Comparison of ENCODE assay signal across 10 cellular contexts in the genomic region with DNA sequence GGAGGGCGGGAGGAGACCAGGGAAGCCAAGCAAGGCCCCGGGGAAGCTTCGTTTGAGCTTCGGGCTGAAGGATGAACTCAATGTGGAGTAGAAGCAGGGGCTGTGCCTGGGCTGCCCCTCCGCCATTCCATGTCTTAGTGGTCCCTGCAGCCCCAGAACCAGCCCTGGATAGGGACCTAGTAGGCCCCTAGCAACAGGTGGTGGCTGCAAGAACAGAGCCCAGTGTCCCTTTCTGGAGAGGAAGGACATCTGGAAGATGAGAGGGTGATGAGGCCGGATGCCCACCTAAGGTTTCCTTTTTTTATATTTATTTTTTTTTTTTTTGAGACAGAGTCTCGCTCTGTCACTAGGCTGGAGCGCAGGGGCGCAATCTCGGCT. TPM values are rescaled to one million over a fixed set of nuclear protein-coding genes. Genes with fewer than 3 reads are reported as not detected.
DNase-seq lines count a peak whose midpoint lies in the region; ATAC-seq, FAIRE-seq and TF ChIP-seq lines count a peak whose summit lies in the region.
"Had no signal": no experiment of that assay in that cellular context is flagged by ENCODE, and none has a peak within 500 bp of the region (broad histone marks: within the 10 kb centered on the region; RNA-seq: fewer than 3 reads in every experiment).

No MANE protein-coding gene starts in this region.

- TF ChIP-seq CTCF in K562 (IDR thresholded peaks at IDR 0.05 in 2 of 3, conservative IDR thresholded peaks at IDR 0.05 in 1 of 3; ENCODE audit: insufficient read depth in 2 of 3, low read depth in 1 of 3, low read length in 3 of 3) = no peak

- BruUV-seq in K562 (replicated peaks; lab: Mats Ljungman, UMichigan) = no TSS peak

- no peak overlapping the region for H3K27ac ChIP-seq in HUES6 (ENCODE audit: low read depth, low read length)
- no peak overlapping the region for H3K27ac ChIP-seq in K562 (ENCODE audit: extremely low read depth, low read depth, low read length)
- H3K27ac ChIP-seq in mesendoderm (ENCODE audit: low read depth, low read length) = no peak overlapping the region
- peak overlapping the region; percentile 94 for H3K27ac ChIP-seq in stomach smooth muscle (ENCODE audit: low read length)

- intact Hi-C loops in K562 (cut with micrococcal nuclease) = loop anchor here (5.0 kb wide), 1 partner anchor 84 kb away; no protein-coding TSS in a partner anchor

- FAIRE-seq in K562 (lab: Jason Lieb, UNC) = no peak
- FAIRE-seq: G401.6 had no signal

- TF ChIP-seq RAD21 in K562 (CRISPR knock-in tag; conservative IDR thresholded peaks at IDR 0.05 in 1 of 2, IDR thresholded peaks at IDR 0.05 in 1 of 2) = no peak

- H3K23ac ChIP-seq in mesendoderm (ENCODE audit: low read length) = no peak overlapping the region

- H3K27me3 ChIP-seq in HUES6 (ENCODE audit: control insufficient read depth, insufficient read depth, low read length) (no peaks in the 10 kb centered on the region), K562 (ENCODE audit: control insufficient read depth in 2 of 2, insufficient read depth in 2 of 2, low read length in 2 of 2) (no peaks in the 10 kb centered on the region), mesendoderm (ENCODE audit: insufficient read depth, low read length, poor library complexity) (no peaks in the 10 kb centered on the region), stomach smooth muscle (ENCODE audit: control insufficient read depth in 1 of 2, insufficient read depth in 2 of 2, low read length in 2 of 2) (no peaks in the 10 kb centered on the region)

- H2BK120ac ChIP-seq in mesendoderm (ENCODE audit: low read depth, low read length) = no peak overlapping the region

- H3K79me2 ChIP-seq in K562 (ENCODE audit: control insufficient read depth, insufficient read depth, low read length) = no peaks in the 10 kb centered on the region; the same call in 2 of the 3 replicates
- H3K79me2 ChIP-seq in mesendoderm (ENCODE audit: control insufficient read depth, insufficient read depth, low read length) = no peaks in the 10 kb centered on the region

- no peak for DNase-seq in K562 (ENCODE audit: extremely low read depth in 1 of 4, low spot score in 3 of 4)
- no peak for DNase-seq in mesendoderm
- no peak for DNase-seq in ACHN
- no peak for DNase-seq in NCI-H128 (lab: John Stamatoyannopoulos, UW; ENCODE audit: unreplicated experiment)
- DNase-seq: activated CD4-positive, CD25-positive, alpha-beta regulatory T cell treated with anti-CD3 and anti-CD28 coated beads, Interleukin-2, amount 50 U/mL, for 72 hours; RPMI8226 had no signal

- POLR2A ChIA-PET in K562 (lab: Yijun Ruan, JAX) = interaction anchor here (0.9 to 1.5 kb wide), 2 partner anchors 17 to 28 kb away, joined by 4 to 5 read pairs; partner anchors contain the start of gene ECE1

- 90% methylated on average over 9 of the region's 10 CpGs for WGBS in K562 (ENCODE audit: insufficient coverage, low coverage, missing lambda C conversion rate)
- no CpG with 5 or more reads among the region's 10 CpGs for WGBS in mesendoderm (ENCODE audit: extremely low coverage, insufficient coverage, low lambda C conversion rate)

- no peak overlapping the region for H3K4ac ChIP-seq in mesendoderm (ENCODE audit: low read depth, low read length)

- no peak overlapping the region; the same call in 1 of the 2 replicates for H3K4me2 ChIP-seq in K562 (ENCODE audit: insufficient read depth, low read length)
- H3K4me2 ChIP-seq in mesendoderm (ENCODE audit: low read length) = no peak overlapping the region

- H3K4me1 ChIP-seq in HUES6 (ENCODE audit: control insufficient read depth, insufficient read depth, low read length) (peaks cover 24% of the 10 kb centered on the region), K562 (replicated peaks in 1 of 2; ENCODE audit: control insufficient read depth in 2 of 2, insufficient read depth in 2 of 2, low read length in 2 of 2) (peaks cover 33 to 45% of the 10 kb centered on the region in 2 experiments), mesendoderm (ENCODE audit: control insufficient read depth, low read depth, low read length) (peaks cover 10% of the 10 kb centered on the region), stomach smooth muscle (ENCODE audit: control insufficient read depth, insufficient read depth, low read length) (peaks cover 39% of the 10 kb centered on the region)

- H3K9me1 ChIP-seq in K562 (ENCODE audit: control insufficient read depth, insufficient read depth, low read length) = peaks cover 3% of the 10 kb centered on the region

- no peak overlapping the region for H2AFZ ChIP-seq in K562 (ENCODE audit: low read depth, low read length)

- no peak overlapping the region for H2BK5ac ChIP-seq in mesendoderm (ENCODE audit: low read length)

- no peak for ATAC-seq in K562
- no peak for ATAC-seq in HG03039 (IDR thresholded peaks at IDR 0.05; ENCODE audit: unreplicated experiment)

- H2AK5ac ChIP-seq in mesendoderm (ENCODE audit: low read length) = no peak overlapping the region

- H2BK15ac ChIP-seq in mesendoderm (replicated peaks; ENCODE audit: low read depth) = no peak overlapping the region

- H3K36me3 ChIP-seq in HUES6 (ENCODE audit: control insufficient read depth, insufficient read depth, low read length) (peaks cover 16% of the 10 kb centered on the region; the same call in 1 of the 2 replicates), K562 (ENCODE audit: control insufficient read depth, insufficient read depth, low read length) (peaks cover 3% of the 10 kb centered on the region; the same call in 1 of the 3 replicates), mesendoderm (ENCODE audit: control insufficient read depth, insufficient read depth, low read length) (peaks cover 2% of the 10 kb centered on the region), stomach smooth muscle (ENCODE audit: control insufficient read depth in 2 of 2, insufficient read depth in 2 of 2, low read length in 2 of 2) (peaks cover 5 to 38% of the 10 kb centered on the region in 2 donors)

- no peak overlapping the region for H4K8ac ChIP-seq in mesendoderm (ENCODE audit: low read depth, low read length)

- H4K20me1 ChIP-seq in K562 (replicated peaks; ENCODE audit: control insufficient read depth, insufficient read depth, low read length) = no peaks in the 10 kb centered on the region

- in situ Hi-C loops in K562 (cut with MboI) = no loop called here
- in situ Hi-C loops in ACHN (cut with HindIII; ENCODE audit: low pct_ligation_motif_present, low pct_unique_long_range_greater_than_20kb, low sequenced_read_pairs) = no loop called here

- no peaks in the 10 kb centered on the region for H3K9me3 ChIP-seq in HUES6 (ENCODE audit: control insufficient read depth, insufficient read depth, low read depth, low read length)
- H3K9me3 ChIP-seq in K562 (replicated peaks; ENCODE audit: control insufficient read depth, insufficient read depth, low read depth, low read length) = no peaks in the 10 kb centered on the region; the same call in 1 of the 2 replicates
- H3K9me3 ChIP-seq in stomach smooth muscle (ENCODE audit: control insufficient read depth in 2 of 2, low read length in 2 of 2) = no peaks in the 10 kb centered on the region

- H4K5ac ChIP-seq in mesendoderm (ENCODE audit: low read length) = no peak overlapping the region

- no peak for TF ChIP-seq EP300 in K562 (IDR thresholded peaks at IDR 0.05; ENCODE audit: low read length)

- CTCF ChIA-PET in K562 (lab: Yijun Ruan, JAX; ENCODE audit: low intra/inter-chr PET ratio) = no interaction called here

- H3K9ac ChIP-seq in HUES6 (ENCODE audit: low read length) = peak overlapping the region; percentile 5
- H3K9ac ChIP-seq in K562 (ENCODE audit: insufficient read depth in 1 of 2, low read depth in 2 of 2, low read length in 2 of 2) = peak overlapping the region; percentile 32 to 77; a peak in 2 of 4 replicates
- H3K9ac ChIP-seq in mesendoderm (ENCODE audit: low read length) = no peak overlapping the region
- H3K9ac ChIP-seq in stomach smooth muscle (ENCODE audit: low read length in 2 of 2) = peak overlapping the region; percentile 5 to 34

- no peak for TF ChIP-seq POLR2A in K562 (conservative IDR thresholded peaks at IDR 0.05)

- H3K4me3 ChIP-seq in HUES6 (ENCODE audit: low read depth, low read length) (no peak overlapping the region), K562 (no peak overlapping the region), mesendoderm (ENCODE audit: low read length) (no peak overlapping the region), stomach smooth muscle (ENCODE audit: low read length in 2 of 2) (peak overlapping the region in 1 of 2 donors; percentile 52)

- no peaks in the 10 kb centered on the region for H3K79me1 ChIP-seq in mesendoderm (ENCODE audit: low read length)

- peak overlapping the region; percentile 9 for H3K56ac ChIP-seq in mesendoderm (ENCODE audit: low read length)

- no peak overlapping the region for H3K18ac ChIP-seq in mesendoderm (ENCODE audit: low read length)

TF ChIP-seq in K562, 482 proteins besides CTCF, POLR2A, EP300 and RAD21 (continues in another document):
- no peak for TF ChIP-seq RFX5 (IDR thresholded peaks at IDR 0.05; ENCODE audit: low read depth, low read length)
- TF ChIP-seq ZNF778 (CRISPR knock-in tag; IDR thresholded peaks at IDR 0.05) = no peak
- no peak for TF ChIP-seq ELF1 (tag; IDR thresholded peaks at IDR 0.05)

RNA-seq across cellular contexts. Expression of gene ECE1, which starts 27.2 kb away (rescaled TPM):
- total RNA-seq in K562 (2011; cell fraction: chromatin; rRNA removed; ENCODE audit: low replicate concordance) = 46.9 and 72.4 TPM in 2 replicates
- total RNA-seq in K562 (2011; cell fraction: nucleolus; rRNA removed) = 41.5 and 47.5 TPM in 2 replicates
- total RNA-seq in K562 (2011; cell fraction: nucleoplasm; rRNA removed) = 38.9 and 42.0 TPM in 2 replicates
- total RNA-seq in K562 (2014; rRNA removed) = 18.8 and 21.3 TPM in 2 replicates
- 11.0 and 14.5 TPM in 2 replicates for total RNA-seq in K562 (2014; rRNA removed; fragmentation: Illumina TruSeq; extraction: Trizol)
- 5.3 and 6.9 TPM in 2 replicates for total RNA-seq in K562 (2015; rRNA removed; fragmentation: Illumina TruSeq; extraction: Trizol)
- total RNA-seq in K562 (2021) = 31.6 and 34.8 TPM in 2 replicates
- polyA plus RNA-seq in K562 (2011; rRNA removed) = 10.3 and 26.8 TPM in 2 replicates
- polyA plus RNA-seq in K562 (2011; cell fraction: cytosol; rRNA removed) = 5.5 and 9.8 TPM in 2 replicates
- 12.7 and 17.7 TPM in 2 replicates for polyA plus RNA-seq in K562 (2011; cell fraction: nucleus; rRNA removed)
- polyA plus RNA-seq in K562 (2012) = 20.2 and 46.9 TPM in 2 replicates
- 29.7 and 30.8 TPM in 2 replicates for polyA plus RNA-seq in K562 (2014; fragmentation: Illumina TruSeq; extraction: Trizol)
- under 1 TPM; 0.56 to 0.61 TPM for polyA plus RNA-seq in K562 (2014; fragmentation: Nextera tagmentation; extraction: Ambion mirVana)
- 10.1 and 12.1 TPM in 2 replicates for polyA plus RNA-seq in K562 (2014; rRNA removed)
- 9.1 and 14.0 TPM in 2 replicates for polyA minus RNA-seq in K562 (2011; rRNA and poly(A)+ RNA removed)
- 9.9 and 13.4 TPM in 2 replicates for polyA minus RNA-seq in K562 (2011; cell fraction: cytosol; rRNA and poly(A)+ RNA removed)
- 9.1 and 11.0 TPM in 2 replicates for polyA minus RNA-seq in K562 (2011; cell fraction: nucleus; rRNA and poly(A)+ RNA removed)
- polyA plus RNA-seq in mesendoderm (2013, experiment 1 of 2) = 19.2 TPM
- polyA plus RNA-seq in mesendoderm (2013, experiment 2 of 2) = 19.4 TPM
